ENCODE assay signal across 10 cellular contexts in genomic region chr7:27182861-27183681, GRCh38. TPM values are rescaled to one million over a fixed set of nuclear protein-coding genes. Genes with fewer than 3 reads are reported as not detected.
DNase-seq lines count a peak whose midpoint lies in the region; ATAC-seq lines count a peak whose summit lies in the region.
"Had no signal": no experiment of that assay in that cellular context is flagged by ENCODE, and none has a peak within 500 bp of the region (broad histone marks: within the 10 kb centered on the region; RNA-seq: fewer than 3 reads in every experiment).

No MANE protein-coding gene starts in this region.

- H3K27me3 ChIP-seq in subcutaneous abdominal adipose tissue (ENCODE audit: control insufficient read depth in 5 of 5, insufficient read depth in 4 of 5, low read length in 5 of 5), result peaks cover 3 to 55% (median 47%) of the 10 kb centered on the region in 5 donors

- intact Hi-C loops in left colon (cut with DNase I, micrococcal nuclease), result no loop called here

- no peaks in the 10 kb centered on the region for H3K36me3 ChIP-seq in subcutaneous abdominal adipose tissue (ENCODE audit: control insufficient read depth in 5 of 5, insufficient read depth in 5 of 5, low read length in 5 of 5)

- H3K36me3 Mint-ChIP-seq in activated T-cell treated with anti-CD3 and anti-CD28 coated beads, Interleukin-2, amount 50 U/mL, for 24 hours (ENCODE audit: low read depth), result no peaks in the 10 kb centered on the region
- no peaks in the 10 kb centered on the region for H3K36me3 Mint-ChIP-seq in activated T-cell treated with anti-CD3 and anti-CD28 coated beads, Interleukin-2, amount 50 U/mL, for 4 hours (ENCODE audit: insufficient read depth)

- H3K4me3 ChIP-seq in subcutaneous abdominal adipose tissue (ENCODE audit: low read depth in 1 of 5, low read length in 5 of 5), result peak overlapping the region; percentile 48 to 74 (median 70)

- ATAC-seq in activated T-cell treated with anti-CD3 and anti-CD28 coated beads, Interleukin-2, amount 50 U/mL, for 4 hours, result no peak
- ATAC-seq in left colon, result no peak
- no peak for ATAC-seq in HG02884 (IDR thresholded peaks at IDR 0.05; ENCODE audit: unreplicated experiment)

- peaks cover 2 to 72% (median 59%) of the 10 kb centered on the region in 5 donors for H3K4me1 ChIP-seq in subcutaneous abdominal adipose tissue (ENCODE audit: control insufficient read depth in 5 of 5, insufficient read depth in 5 of 5, low read length in 5 of 5)

- H3K27me3 Mint-ChIP-seq in activated T-cell treated with anti-CD3 and anti-CD28 coated beads, Interleukin-2, amount 50 U/mL, for 24 hours, result peaks cover 95% of the 10 kb centered on the region
- peaks cover 82% of the 10 kb centered on the region for H3K27me3 Mint-ChIP-seq in activated T-cell treated with anti-CD3 and anti-CD28 coated beads, Interleukin-2, amount 50 U/mL, for 4 hours (ENCODE audit: low read depth)

- H3K9me3 ChIP-seq in subcutaneous abdominal adipose tissue (ENCODE audit: control insufficient read depth in 5 of 5, low read length in 5 of 5), result no peaks in the 10 kb centered on the region

- peaks cover 43% of the 10 kb centered on the region for H3K4me1 Mint-ChIP-seq in activated T-cell treated with anti-CD3 and anti-CD28 coated beads, Interleukin-2, amount 50 U/mL, for 24 hours (ENCODE audit: low read depth)
- peaks cover 37% of the 10 kb centered on the region for H3K4me1 Mint-ChIP-seq in activated T-cell treated with anti-CD3 and anti-CD28 coated beads, Interleukin-2, amount 50 U/mL, for 4 hours (ENCODE audit: low read depth)

- H3K9ac ChIP-seq in subcutaneous abdominal adipose tissue (ENCODE audit: low read length in 5 of 5), result peak overlapping the region in 3 of 5 donors; percentile 39 to 69 (median 63)

- peak; percentile 42 for DNase-seq in activated T-cell treated with anti-CD3 and anti-CD28 coated beads, Interleukin-2, amount 50 U/mL, for 24 hours
- no peak for DNase-seq in activated T-cell treated with anti-CD3 and anti-CD28 coated beads, Interleukin-2, amount 50 U/mL, for 4 hours
- peak; percentile 39 for DNase-seq in RKO (ENCODE audit: low spot score)
- DNase-seq in left colon, result peak; percentile 38 to 50
- DNase-seq in DMS153 treated with DMSO at 0.1 percent for 48 hours (lab: John Stamatoyannopoulos, UW; ENCODE audit: unreplicated experiment), result no peak
- no peak for DNase-seq in activated CD4-positive, CD25-positive, alpha-beta regulatory T cell (lab: John Stamatoyannopoulos, UW)
- DNase-seq: NCI-H1436 treated with DMSO at 0.1 percent for 48 hours had no signal

- H3K9me3 Mint-ChIP-seq in activated T-cell treated with anti-CD3 and anti-CD28 coated beads, Interleukin-2, amount 50 U/mL, for 24 hours, result no peaks in the 10 kb centered on the region
- H3K9me3 Mint-ChIP-seq in activated T-cell treated with anti-CD3 and anti-CD28 coated beads, Interleukin-2, amount 50 U/mL, for 4 hours, result no peaks in the 10 kb centered on the region

- H3K27ac ChIP-seq in subcutaneous abdominal adipose tissue (ENCODE audit: low read depth, low read length), result peak overlapping the region; percentile 10

- H3K27ac Mint-ChIP-seq in activated T-cell treated with anti-CD3 and anti-CD28 coated beads, Interleukin-2, amount 50 U/mL, for 24 hours, result no peak overlapping the region

- no peak overlapping the region for H3K4me3 Mint-ChIP-seq in activated T-cell treated with anti-CD3 and anti-CD28 coated beads, Interleukin-2, amount 50 U/mL, for 24 hours
- no peak overlapping the region for H3K4me3 Mint-ChIP-seq in activated T-cell treated with anti-CD3 and anti-CD28 coated beads, Interleukin-2, amount 50 U/mL, for 4 hours

RNA-seq across cellular contexts. Expression of gene HOXA11, which starts 2.0 kb away (rescaled TPM):
- not detected for total RNA-seq in activated T-cell treated with anti-CD3 and anti-CD28 coated beads, Interleukin-2, amount 50 U/mL, for 4 hours
- total RNA-seq in left colon, result 1 to 10 TPM; 3.1 to 6.1 TPM
- total RNA-seq: frontal cortex had no signal

RNA-seq across cellular contexts. Expression of gene HOXA10, which starts 9.0 kb away (rescaled TPM):
- total RNA-seq in activated T-cell treated with anti-CD3 and anti-CD28 coated beads, Interleukin-2, amount 50 U/mL, for 4 hours, result under 1 TPM; 0.08 to 0.14 (median 0.10) TPM
- total RNA-seq in left colon, result 10 to 100 TPM; 23.4 to 30.0 TPM
- total RNA-seq: frontal cortex had no signal

RNA-seq across cellular contexts. Expression of gene HOXA13, which starts 16.8 kb away (rescaled TPM):
- not detected for total RNA-seq in activated T-cell treated with anti-CD3 and anti-CD28 coated beads, Interleukin-2, amount 50 U/mL, for 4 hours
- 10 to 100 TPM; 35.2 to 39.4 TPM for total RNA-seq in left colon
- total RNA-seq: frontal cortex had no signal

RNA-seq across cellular contexts. Expression of gene HOXA9, which starts 17.7 kb away (rescaled TPM):
- total RNA-seq in activated T-cell treated with anti-CD3 and anti-CD28 coated beads, Interleukin-2, amount 50 U/mL, for 4 hours, result under 1 TPM in 2 of 3 donors, not detected in 1; 0.28 to 0.76 TPM
- total RNA-seq in left colon, result 10 to 100 TPM; 18.0 to 28.6 TPM
- total RNA-seq: frontal cortex had no signal

RNA-seq across cellular contexts. Expression of gene HOXA7, which starts 26.6 kb away (rescaled TPM):
- total RNA-seq in activated T-cell treated with anti-CD3 and anti-CD28 coated beads, Interleukin-2, amount 50 U/mL, for 4 hours, result not detected
- total RNA-seq in left colon, result 10 to 100 TPM; 30.2 to 38.9 TPM
- total RNA-seq: frontal cortex had no signal

Comparison
In these comparisons a context has a peak if more than half of its experiments do, and no peak if none do; other contexts are left out.
1. DNase-seq: peak in activated T-cell treated with anti-CD3 and anti-CD28 coated beads, Interleukin-2, amount 50 U/mL, for 24 hours (single experiment), RKO (single experiment) and left colon (2 of 2); none in activated T-cell treated with anti-CD3 and anti-CD28 coated beads, Interleukin-2, amount 50 U/mL, for 4 hours (single experiment), DMS153 treated with DMSO at 0.1 percent for 48 hours (single experiment) and activated CD4-positive, CD25-positive, alpha-beta regulatory T cell (0 of 4).
2. RNA of gene HOXA10, which starts 9.0 kb away (total RNA-seq): 23.4 to 30.0 TPM in left colon; 0.08 to 0.14 TPM in activated T-cell treated with anti-CD3 and anti-CD28 coated beads, Interleukin-2, amount 50 U/mL, for 4 hours; every median in the first group is over 10 times any median in the second.
3. RNA of gene HOXA13, which starts 16.8 kb away (total RNA-seq): 35.2 to 39.4 TPM in left colon; not detected in activated T-cell treated with anti-CD3 and anti-CD28 coated beads, Interleukin-2, amount 50 U/mL, for 4 hours; every median in the first group is over 10 times any median in the second.